Comparison of ENCODE assay signal across 12 cellular contexts in genomic region chr15:66803749-66804148, GRCh38.
A peak's percentile ranks its signal among the peaks of the same experiment; 100 is the strongest.
DNase-seq lines count a peak whose midpoint lies in the region; TF ChIP-seq lines count a peak whose summit lies in the region.
"Had no signal": no experiment of that assay in that cellular context is flagged by ENCODE, and none has a peak within 500 bp of the region (broad histone marks: within the 10 kb centered on the region; RNA-seq: fewer than 3 reads in every experiment).

No MANE protein-coding gene starts in this region.

- intact Hi-C loops in MCF 10A (cut with micrococcal nuclease) = loop anchor here (5.0 to 10.0 kb wide), 2 partner anchors 39 to 251 kb away; no protein-coding TSS in a partner anchor

- H3K27ac Mint-ChIP-seq in MCF 10A (ENCODE audit: low read depth, unreplicated experiment) = peak overlapping the region; percentile 98
- H3K27ac Mint-ChIP-seq: CD4-positive, alpha-beta memory T cell had no signal

- no peaks in the 10 kb centered on the region for H3K9me3 ChIP-seq in HUES64 (ENCODE audit: insufficient read depth, low read depth, low read length)
- H3K9me3 ChIP-seq in mucosa of rectum (ENCODE audit: control insufficient read depth in 2 of 2, low read length in 2 of 2) = no peaks in the 10 kb centered on the region
- H3K9me3 ChIP-seq in subcutaneous abdominal adipose tissue (ENCODE audit: control insufficient read depth in 5 of 5, low read length in 5 of 5) = no peaks in the 10 kb centered on the region
- no peaks in the 10 kb centered on the region for H3K9me3 ChIP-seq in WERI-Rb-1 (ENCODE audit: severe bottlenecking)

- H3K4me3 ChIP-seq in HUES64 (ENCODE audit: low read length) (no peak overlapping the region), mucosa of rectum (ENCODE audit: low read length in 2 of 2) (no peak overlapping the region), subcutaneous abdominal adipose tissue (ENCODE audit: low read depth in 1 of 5, low read length in 5 of 5) (no peak overlapping the region), WERI-Rb-1 (ENCODE audit: low read depth, low read length) (no peak overlapping the region)

- H3K4me1 ChIP-seq in HUES64 (ENCODE audit: insufficient read depth, low read length) (peaks cover 26% of the 10 kb centered on the region), mucosa of rectum (ENCODE audit: control insufficient read depth in 2 of 2, insufficient read depth in 2 of 2, low read length in 2 of 2) (peaks cover 11 to 19% of the 10 kb centered on the region in 2 donors), subcutaneous abdominal adipose tissue (ENCODE audit: control insufficient read depth in 5 of 5, insufficient read depth in 5 of 5, low read length in 5 of 5) (peaks cover 11 to 62% (median 57%) of the 10 kb centered on the region in 5 donors)

- TF ChIP-seq CTCF in MCF 10A (IDR thresholded peaks at IDR 0.05; ENCODE audit: unreplicated experiment) = no peak
- no peak for TF ChIP-seq CTCF in WERI-Rb-1 (IDR thresholded peaks at IDR 0.05; ENCODE audit: low read depth, low read length)

- H3K27ac ChIP-seq in HUES64 (ENCODE audit: low read depth, low read length) = peak overlapping the region; percentile 57
- H3K27ac ChIP-seq in mucosa of rectum (ENCODE audit: low read depth in 2 of 2, low read length in 2 of 2) = peak overlapping the region; percentile 66 to 68
- peak overlapping the region; percentile 100 for H3K27ac ChIP-seq in subcutaneous abdominal adipose tissue (ENCODE audit: low read depth, low read length)
- H3K27ac ChIP-seq in WERI-Rb-1 = no peak overlapping the region

- 87% methylated on average over 1 of the region's 1 CpG for whole genome bisulfite sequencing in HUES64

- DNase-seq in MCF 10A (ENCODE audit: unreplicated experiment) = no peak
- DNase-seq in HUDEP-2 (lab: John Stamatoyannopoulos, UW; ENCODE audit: unreplicated experiment in 76 of 76) = no peak
- no peak for DNase-seq in activated CD4-positive, CD25-positive, alpha-beta regulatory T cell treated with anti-CD3 and anti-CD28 coated beads, Interleukin-2, amount 50 U/mL, for 72 hours
- no peak for DNase-seq in NCI-H187 treated with DMSO at 0.1 percent for 48 hours (lab: John Stamatoyannopoulos, UW)
- no peak for DNase-seq in WERI-Rb-1
- DNase-seq: activated CD4-positive, CD25-positive, alpha-beta regulatory T cell; CD4-positive, alpha-beta memory T cell; NCI-H510A treated with DMSO at 0.1 percent for 48 hours; stimulated activated CD4-positive, alpha-beta T cell treated with anti-CD3 and anti-CD28 coated beads, Interleukin-15, amount 100 ng/mL, for 24 hours had no signal

- BruUV-seq in MCF 10A (replicated peaks; lab: Mats Ljungman, UMichigan) = no TSS peak

- H3K36me3 ChIP-seq in HUES64 (ENCODE audit: insufficient read depth, low read length) (no peaks in the 10 kb centered on the region), mucosa of rectum (ENCODE audit: control insufficient read depth in 2 of 2, insufficient read depth in 2 of 2, low read length in 2 of 2) (no peaks in the 10 kb centered on the region), subcutaneous abdominal adipose tissue (ENCODE audit: control insufficient read depth in 5 of 5, insufficient read depth in 5 of 5, low read length in 5 of 5) (no peaks in the 10 kb centered on the region), WERI-Rb-1 (no peaks in the 10 kb centered on the region)

- POLR2A ChIA-PET in MCF 10A (lab: Yijun Ruan, JAX) = interaction anchor here (0.8 kb wide), 2 partner anchors 32 to 45 kb away, joined by 3 read pairs; no protein-coding TSS in a partner anchor

- CTCF ChIA-PET in MCF 10A (lab: Yijun Ruan, JAX) = interaction anchor here (0.7 to 1.6 kb wide), 3 partner anchors 48 to 75 kb away, joined by 3 to 4 read pairs (median 4); no protein-coding TSS in a partner anchor

- no peaks in the 10 kb centered on the region for H3K27me3 Mint-ChIP-seq in MCF 10A (ENCODE audit: insufficient read depth, unreplicated experiment)

- no peaks in the 10 kb centered on the region for H3K9me3 Mint-ChIP-seq in MCF 10A (ENCODE audit: unreplicated experiment)

- peaks cover 27% of the 10 kb centered on the region for H3K4me1 Mint-ChIP-seq in MCF 10A (ENCODE audit: insufficient read depth, unreplicated experiment)
- H3K4me1 Mint-ChIP-seq: CD4-positive, alpha-beta memory T cell had no signal

- H3K9ac ChIP-seq in HUES64 (ENCODE audit: low read depth, low read length) (peak overlapping the region; percentile 46; the same call in 1 of the 2 replicates), mucosa of rectum (ENCODE audit: low read depth in 1 of 2, low read length in 2 of 2) (no peak overlapping the region), subcutaneous abdominal adipose tissue (ENCODE audit: low read length in 5 of 5) (peak overlapping the region in 3 of 5 donors; percentile 21 to 70 (median 47))

- H3K27me3 ChIP-seq in HUES64 (ENCODE audit: insufficient read depth, low read length) = no peaks in the 10 kb centered on the region
- no peaks in the 10 kb centered on the region for H3K27me3 ChIP-seq in mucosa of rectum (ENCODE audit: control insufficient read depth in 2 of 2, insufficient read depth in 2 of 2, low read length in 2 of 2)
- H3K27me3 ChIP-seq in subcutaneous abdominal adipose tissue (ENCODE audit: control insufficient read depth in 5 of 5, insufficient read depth in 4 of 5, low read length in 5 of 5) = no peaks in the 10 kb centered on the region
- no peaks in the 10 kb centered on the region for H3K27me3 ChIP-seq in WERI-Rb-1 (ENCODE audit: insufficient read depth, low read depth, severe bottlenecking)

- H3K36me3 Mint-ChIP-seq in MCF 10A (ENCODE audit: insufficient read depth, unreplicated experiment) = peaks cover 13% of the 10 kb centered on the region
- H3K36me3 Mint-ChIP-seq: CD4-positive, alpha-beta memory T cell had no signal

- H3K4me3 Mint-ChIP-seq in MCF 10A (ENCODE audit: unreplicated experiment) = no peak overlapping the region
- H3K4me3 Mint-ChIP-seq: CD4-positive, alpha-beta memory T cell had no signal

Comparison
In these comparisons a context has a peak if more than half of its experiments do, and no peak if none do; other contexts are left out.
1. H3K9ac ChIP-seq: peak in HUES64 (single experiment) and subcutaneous abdominal adipose tissue (3 of 5); none in mucosa of rectum (0 of 2).